Comparison of ENCODE assay signal across 14 cellular contexts in genomic region chr3:40185029-40185695, GRCh38.
A peak's percentile ranks its signal among the peaks of the same experiment; 100 is the strongest.
DNase-seq lines count a peak whose midpoint lies in the region; ATAC-seq lines count a peak whose summit lies in the region.
"Had no signal": no experiment of that assay in that cellular context is flagged by ENCODE, and none has a peak within 500 bp of the region (broad histone marks: within the 10 kb centered on the region; RNA-seq: fewer than 3 reads in every experiment).

No MANE protein-coding gene starts in this region.

- DNase-seq in RPMI7951 (ENCODE audit: low read depth), result peak; percentile 72
- DNase-seq in glomerular visceral epithelial cell (ENCODE audit: extremely low spot score), result no peak
- DNase-seq in ecto neural progenitor cell (ENCODE audit: low spot score), result no peak
- no peak for DNase-seq in Kasumi-1 (lab: John Stamatoyannopoulos, UW)
- DNase-seq in NCI-H82 treated with DMSO at 0.1 percent for 48 hours (lab: John Stamatoyannopoulos, UW; ENCODE audit: unreplicated experiment), result no peak
- DNase-seq: activated CD8-positive, alpha-beta memory T cell treated with anti-CD3 and anti-CD28 coated beads, Interleukin-2, amount 50 U/mL, for 4 hours; activated naive CD8-positive, alpha-beta T cell treated with anti-CD3 and anti-CD28 coated beads for 36 hours; BE2C; MG63; NCI-H510A; Right ventricle myocardium superior had no signal

- ATAC-seq in GM18511 (IDR thresholded peaks at IDR 0.05; ENCODE audit: unreplicated experiment), result peak; percentile 69
- peak; percentile 50 for ATAC-seq in GM19467 (IDR thresholded peaks at IDR 0.05; ENCODE audit: unreplicated experiment)
- ATAC-seq in HG03025 (IDR thresholded peaks at IDR 0.05; ENCODE audit: low FRiP score, unreplicated experiment), result peak; percentile 39
